Comparison of ENCODE assay signal across 27 cellular contexts in genomic region chr20:43536817-43537440, GRCh38. TPM values are rescaled to one million over a fixed set of nuclear protein-coding genes. Genes with fewer than 3 reads are reported as not detected.
A peak's percentile ranks its signal among the peaks of the same experiment; 100 is the strongest.
DNase-seq lines count a peak whose midpoint lies in the region; ATAC-seq and TF ChIP-seq lines count a peak whose summit lies in the region.
"Had no signal": no experiment of that assay in that cellular context is flagged by ENCODE, and none has a peak within 500 bp of the region (broad histone marks: within the 10 kb centered on the region; RNA-seq: fewer than 3 reads in every experiment).

No MANE protein-coding gene starts in this region.

- H3K9ac ChIP-seq in mammary epithelial cell (ENCODE audit: insufficient read depth, low read length) = no peak overlapping the region

- in situ Hi-C loops in mammary epithelial cell (cut with MboI; ENCODE audit: low sequenced_read_pairs in 2 of 2) = loop anchor here (25.0 kb wide), 1 partner anchor 550 kb away; no protein-coding TSS in a partner anchor

- H3K36me3 Mint-ChIP-seq in MCF 10A (ENCODE audit: insufficient read depth, unreplicated experiment) = no peaks in the 10 kb centered on the region
- H3K36me3 Mint-ChIP-seq in glutamatergic neuron (ENCODE audit: unreplicated experiment) = no peaks in the 10 kb centered on the region
- H3K36me3 Mint-ChIP-seq in T-helper 17 cell (ENCODE audit: low read depth) = peaks cover 3% of the 10 kb centered on the region
- H3K36me3 Mint-ChIP-seq: activated naive CD8-positive, alpha-beta T cell treated with anti-CD3 and anti-CD28 coated beads for 36 hours; type B pancreatic cell had no signal

- H3K4me3 Mint-ChIP-seq in MCF 10A (ENCODE audit: unreplicated experiment) = no peak overlapping the region
- no peak overlapping the region for H3K4me3 Mint-ChIP-seq in glutamatergic neuron (ENCODE audit: unreplicated experiment)
- no peak overlapping the region for H3K4me3 Mint-ChIP-seq in T-helper 17 cell
- H3K4me3 Mint-ChIP-seq: activated naive CD8-positive, alpha-beta T cell treated with anti-CD3 and anti-CD28 coated beads for 36 hours; CD4-positive, alpha-beta T cell; nephron progenitor cell; type B pancreatic cell; WTC11 had no signal

- no peaks in the 10 kb centered on the region for H3K27me3 ChIP-seq in mammary epithelial cell (ENCODE audit: insufficient read depth, low read length)
- no peaks in the 10 kb centered on the region for H3K27me3 ChIP-seq in testis
- H3K27me3 ChIP-seq: gastrocnemius medialis had no signal

- no peak for TF ChIP-seq CTCF in MCF 10A (IDR thresholded peaks at IDR 0.05; ENCODE audit: unreplicated experiment)
- no peak for TF ChIP-seq CTCF in mammary epithelial cell (conservative IDR thresholded peaks at IDR 0.05 in 1 of 2, IDR thresholded peaks at IDR 0.05 in 1 of 2; ENCODE audit: extremely low read depth in 1 of 2, insufficient read depth in 1 of 2, low read depth in 1 of 2, low read length in 2 of 2)
- TF ChIP-seq CTCF in glutamatergic neuron (IDR thresholded peaks at IDR 0.05; ENCODE audit: partially characterized antibody, unreplicated experiment) = no peak
- TF ChIP-seq CTCF in testis (IDR thresholded peaks at IDR 0.05) = no peak

- 23% methylated on average over 2 of the region's 2 CpGs for WGBS in mammary epithelial cell (ENCODE audit: low coverage, missing lambda C conversion rate)
- WGBS in testis, 2 donors = 52 to 65% methylated on average over 2 of the region's 2 CpGs

- DNase-seq in MCF 10A (ENCODE audit: unreplicated experiment) (peak; percentile 25), mammary epithelial cell (no peak), astrocyte of the hippocampus (ENCODE audit: low read depth, low spot score) (peak; percentile 15), glutamatergic neuron (no peak), testis (peak; percentile 59), HEK293T (ENCODE audit: extremely low spot score) (no peak), T-helper 17 cell (no peak)
- DNase-seq: activated CD4-positive, alpha-beta T cell treated with anti-CD3 and anti-CD28 coated beads, Interleukin-2, amount 50 U/mL, for 48 hours; activated effector memory CD4-positive, alpha-beta T cell treated with Interleukin-2 at 50 U/mL for 16 hours; activated naive CD8-positive, alpha-beta T cell treated with anti-CD3 and anti-CD28 coated beads for 36 hours; CD4-positive, alpha-beta T cell; effector CD4-positive, alpha-beta T cell; gastrocnemius medialis; H7; hypothalamus; mucosa of descending colon; NCI-H2029 treated with DMSO at 0.1 percent for 48 hours; NCI-H446; nephron progenitor cell; stimulated activated CD4-positive, alpha-beta T cell treated with anti-CD3 and anti-CD28 coated beads, Interleukin-15, amount 100 ng/mL, for 24 hours; stimulated activated CD8-positive, alpha-beta memory T cell treated with anti-CD3 and anti-CD28 coated beads, Interleukin-4, amount 100 ng/mL, for 48 hours; T1000 had no signal

- no peak for TF ChIP-seq POLR2A in testis (IDR thresholded peaks at IDR 0.05)

- intact Hi-C loops in MCF 10A (cut with micrococcal nuclease) (no loop called here), mammary epithelial cell (cut with micrococcal nuclease) (loop anchor here (5.0 kb wide), 2 partner anchors 305 to 375 kb away; partner anchors contain the start of gene TOX2), testis (cut with DNase I; ENCODE audit: low total_unique reads) (no loop called here)

- H3K4me1 ChIP-seq in mammary epithelial cell (ENCODE audit: insufficient read depth, low read length) = no peaks in the 10 kb centered on the region
- H3K4me1 ChIP-seq in testis = peaks cover 4% of the 10 kb centered on the region
- H3K4me1 ChIP-seq: gastrocnemius medialis had no signal

- H3K27ac Mint-ChIP-seq in MCF 10A (ENCODE audit: low read depth, unreplicated experiment) (peak overlapping the region; percentile 23), glutamatergic neuron (ENCODE audit: unreplicated experiment) (peak overlapping the region; percentile 53), T-helper 17 cell (no peak overlapping the region)
- H3K27ac Mint-ChIP-seq: activated naive CD8-positive, alpha-beta T cell treated with anti-CD3 and anti-CD28 coated beads for 36 hours; CD4-positive, alpha-beta T cell; nephron progenitor cell; type B pancreatic cell; WTC11 had no signal

- no peak overlapping the region for H3K4me2 ChIP-seq in mammary epithelial cell (ENCODE audit: insufficient read depth, low read depth, low read length)

- H3K79me2 ChIP-seq in mammary epithelial cell (ENCODE audit: insufficient read depth, low read length) = no peaks in the 10 kb centered on the region

- H3K9me3 ChIP-seq in mammary epithelial cell (replicated peaks; ENCODE audit: insufficient read depth, low read length) (no peaks in the 10 kb centered on the region), testis (no peaks in the 10 kb centered on the region), T-helper 17 cell (ENCODE audit: control insufficient read depth, low read length, poor library complexity, severe bottlenecking) (no peaks in the 10 kb centered on the region)
- H3K9me3 ChIP-seq: gastrocnemius medialis, mucosa of descending colon had no signal

- no peaks in the 10 kb centered on the region for H3K36me3 ChIP-seq in mammary epithelial cell (ENCODE audit: insufficient read depth, low read length)
- H3K36me3 ChIP-seq in testis (ENCODE audit: low read depth, missing control alignments) = no peaks in the 10 kb centered on the region

- CTCF ChIA-PET in MCF 10A (lab: Yijun Ruan, JAX) (interaction anchor here (0.5 to 6.1 kb wide), 26 partner anchors 9 to 562 kb away, joined by 3 to 81 read pairs (median 12); partner anchors contain the start of genes IFT52 and SRSF6), mammary epithelial cell (lab: Charles Lee; ENCODE audit: low non-redundant PET) (no interaction called here), HEK293T (lab: Yijun Ruan, JAX) (interaction anchor here (1.5 to 2.3 kb wide), 3 partner anchors 10 to 155 kb away, joined by 7 to 10 read pairs (median 8); no protein-coding TSS in a partner anchor)

- H2AFZ ChIP-seq in mammary epithelial cell (ENCODE audit: low read depth, low read length) = no peak overlapping the region

- H3K27me3 Mint-ChIP-seq in MCF 10A (ENCODE audit: insufficient read depth, unreplicated experiment) (no peaks in the 10 kb centered on the region), glutamatergic neuron (ENCODE audit: unreplicated experiment) (peaks cover 2% of the 10 kb centered on the region), T-helper 17 cell (no peaks in the 10 kb centered on the region)
- H3K27me3 Mint-ChIP-seq: activated naive CD8-positive, alpha-beta T cell treated with anti-CD3 and anti-CD28 coated beads for 36 hours; CD4-positive, alpha-beta T cell; type B pancreatic cell had no signal

- POLR2A ChIA-PET in MCF 10A (lab: Yijun Ruan, JAX) (interaction anchor here (1.1 kb wide), 1 partner anchor 192 kb away, joined by 3 read pairs; no protein-coding TSS in a partner anchor), HEK293T (lab: Yijun Ruan, JAX) (no interaction called here)

- BruUV-seq in MCF 10A (replicated peaks; lab: Mats Ljungman, UMichigan) (no TSS peak), mammary epithelial cell (replicated peaks; lab: Mats Ljungman, UMichigan) (no TSS peak)

- dilution Hi-C loops in mammary epithelial cell (cut with HindIII; ENCODE audit: low sequenced_read_pairs) = no loop called here

- H3K27ac ChIP-seq in mammary epithelial cell (ENCODE audit: insufficient read depth, low read depth, low read length) (no peak overlapping the region), testis (no peak overlapping the region)
- H3K27ac ChIP-seq: 22Rv1, gastrocnemius medialis had no signal

- ATAC-seq in T-helper 17 cell (no peak), GM19395 (IDR thresholded peaks at IDR 0.05; ENCODE audit: unreplicated experiment) (no peak)
- ATAC-seq: gastrocnemius medialis, mucosa of descending colon, Right ventricle myocardium inferior, WTC11 had no signal

- H3K9me3 Mint-ChIP-seq in MCF 10A (ENCODE audit: unreplicated experiment) (no peaks in the 10 kb centered on the region), glutamatergic neuron (ENCODE audit: unreplicated experiment) (no peaks in the 10 kb centered on the region)
- H3K9me3 Mint-ChIP-seq: activated naive CD8-positive, alpha-beta T cell treated with anti-CD3 and anti-CD28 coated beads for 36 hours; CD4-positive, alpha-beta T cell; nephron progenitor cell; type B pancreatic cell; WTC11 had no signal

- no peaks in the 10 kb centered on the region for H4K20me1 ChIP-seq in mammary epithelial cell (ENCODE audit: insufficient read depth, low read length)

- peaks cover 5% of the 10 kb centered on the region for H3K4me1 Mint-ChIP-seq in MCF 10A (ENCODE audit: insufficient read depth, unreplicated experiment)
- no peaks in the 10 kb centered on the region for H3K4me1 Mint-ChIP-seq in glutamatergic neuron (ENCODE audit: low read depth, unreplicated experiment)
- H3K4me1 Mint-ChIP-seq in T-helper 17 cell = peaks cover 3% of the 10 kb centered on the region
- H3K4me1 Mint-ChIP-seq: activated naive CD8-positive, alpha-beta T cell treated with anti-CD3 and anti-CD28 coated beads for 36 hours; nephron progenitor cell; WTC11 had no signal

- no peak overlapping the region for H3K4me3 ChIP-seq in mammary epithelial cell (replicated peaks in 1 of 3; ENCODE audit: insufficient read depth in 1 of 3, low read depth in 2 of 3, low read length in 3 of 3)
- no peak overlapping the region for H3K4me3 ChIP-seq in testis
- H3K4me3 ChIP-seq: gastrocnemius medialis, mucosa of descending colon had no signal

TF ChIP-seq in HEK293T, 16 proteins besides CTCF, POLR2A, EP300 and RAD21 (continues in another document):
- TF ChIP-seq FOXM1 (IDR thresholded peaks at IDR 0.05; ENCODE audit: borderline replicate concordance) = no peak
- no peak for TF ChIP-seq TARDBP (IDR thresholded peaks at IDR 0.05)

RNA-seq across cellular contexts. Expression of gene SGK2, which starts 21.9 kb away (rescaled TPM):
- total RNA-seq in MCF 10A (2022) = 0.33 and 1.1 TPM in 2 replicates
- under 1 TPM in 1 of 2 donors, not detected in 1; 0.33 TPM for total RNA-seq in mammary epithelial cell
- polyA plus RNA-seq in mammary epithelial cell = not detected
- not detected for polyA minus RNA-seq in mammary epithelial cell
- 0.56 TPM for total RNA-seq in glutamatergic neuron (ENCODE audit: unreplicated experiment)
- 1 to 10 TPM; 6.2 to 8.5 TPM for total RNA-seq in testis
- polyA plus RNA-seq in testis (ENCODE audit: insufficient read depth, low read depth, low replicate concordance) = 1.3 TPM
- total RNA-seq in T-helper 17 cell = 1 to 10 TPM in 1 of 2 donors, under 1 TPM in 1; 0.52 to 1.7 TPM
- total RNA-seq: H7 had no signal

RNA-seq across cellular contexts. Expression of gene L3MBTL1, which starts 29.4 kb away (rescaled TPM):
- total RNA-seq in MCF 10A (2022) (10.5 and 11.4 TPM in 2 replicates), mammary epithelial cell (10 to 100 TPM; 10.4 to 14.5 TPM), glutamatergic neuron (ENCODE audit: unreplicated experiment) (19.9 TPM), testis (10 to 100 TPM; 64.5 to 68.1 TPM), T-helper 17 cell (10 to 100 TPM in 1 of 2 donors, 1 to 10 TPM in 1; 9.9 to 11.6 TPM)
- polyA plus RNA-seq in mammary epithelial cell (1.8 TPM), testis (ENCODE audit: insufficient read depth, low read depth, low replicate concordance) (16.9 TPM)
- 2.9 TPM for polyA minus RNA-seq in mammary epithelial cell

RNA-seq across cellular contexts. Expression of gene IFT52, which starts 53.8 kb away (rescaled TPM):
- total RNA-seq in MCF 10A (2022) (21.8 and 24.2 TPM in 2 replicates), mammary epithelial cell (10 to 100 TPM; 21.5 to 31.2 TPM), glutamatergic neuron (ENCODE audit: unreplicated experiment) (40.3 TPM), testis (10 to 100 TPM; 57.1 to 67.3 TPM), T-helper 17 cell (10 to 100 TPM; 13.6 to 15.5 TPM)
- polyA plus RNA-seq in mammary epithelial cell (18.7 TPM), testis (ENCODE audit: insufficient read depth, low read depth, low replicate concordance) (94.2 TPM)
- 38.4 TPM for polyA minus RNA-seq in mammary epithelial cell

Comparison
In these comparisons a context has a peak if more than half of its experiments do, and no peak if none do; other contexts are left out.
1. DNase-seq: peak in MCF 10A (single experiment), astrocyte of the hippocampus (single experiment) and testis (single experiment); none in mammary epithelial cell (single experiment), glutamatergic neuron (single experiment), HEK293T (single experiment) and T-helper 17 cell (0 of 3).